In the genomic region with DNA sequence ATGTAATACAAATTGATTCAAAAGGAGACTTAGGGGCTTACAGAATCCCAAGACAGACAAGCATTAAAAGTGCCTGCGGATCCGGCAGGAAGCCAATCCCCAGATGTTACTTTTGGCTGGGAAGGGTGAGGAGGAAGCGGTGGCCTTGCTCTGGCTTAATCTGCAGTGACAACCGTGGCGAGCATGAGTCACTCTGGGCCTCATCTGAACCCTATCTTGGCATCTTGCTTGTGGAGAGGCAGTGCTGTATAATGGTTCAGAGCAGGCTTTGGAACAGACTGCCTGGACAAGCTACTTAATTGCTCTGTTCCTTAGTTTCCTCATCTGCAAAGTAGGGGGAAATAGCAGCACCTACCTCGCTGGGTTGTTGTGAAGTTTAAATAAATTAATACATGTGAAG, we compare ENCODE assay signal across 1 cellular context.
TF ChIP-seq lines count a peak whose summit lies in the region.

No MANE protein-coding gene starts in this region.

TF ChIP-seq in K562, 482 proteins besides CTCF, POLR2A, EP300 and RAD21 (continued from another document and continues in another):
- TF ChIP-seq, protein P1, sequence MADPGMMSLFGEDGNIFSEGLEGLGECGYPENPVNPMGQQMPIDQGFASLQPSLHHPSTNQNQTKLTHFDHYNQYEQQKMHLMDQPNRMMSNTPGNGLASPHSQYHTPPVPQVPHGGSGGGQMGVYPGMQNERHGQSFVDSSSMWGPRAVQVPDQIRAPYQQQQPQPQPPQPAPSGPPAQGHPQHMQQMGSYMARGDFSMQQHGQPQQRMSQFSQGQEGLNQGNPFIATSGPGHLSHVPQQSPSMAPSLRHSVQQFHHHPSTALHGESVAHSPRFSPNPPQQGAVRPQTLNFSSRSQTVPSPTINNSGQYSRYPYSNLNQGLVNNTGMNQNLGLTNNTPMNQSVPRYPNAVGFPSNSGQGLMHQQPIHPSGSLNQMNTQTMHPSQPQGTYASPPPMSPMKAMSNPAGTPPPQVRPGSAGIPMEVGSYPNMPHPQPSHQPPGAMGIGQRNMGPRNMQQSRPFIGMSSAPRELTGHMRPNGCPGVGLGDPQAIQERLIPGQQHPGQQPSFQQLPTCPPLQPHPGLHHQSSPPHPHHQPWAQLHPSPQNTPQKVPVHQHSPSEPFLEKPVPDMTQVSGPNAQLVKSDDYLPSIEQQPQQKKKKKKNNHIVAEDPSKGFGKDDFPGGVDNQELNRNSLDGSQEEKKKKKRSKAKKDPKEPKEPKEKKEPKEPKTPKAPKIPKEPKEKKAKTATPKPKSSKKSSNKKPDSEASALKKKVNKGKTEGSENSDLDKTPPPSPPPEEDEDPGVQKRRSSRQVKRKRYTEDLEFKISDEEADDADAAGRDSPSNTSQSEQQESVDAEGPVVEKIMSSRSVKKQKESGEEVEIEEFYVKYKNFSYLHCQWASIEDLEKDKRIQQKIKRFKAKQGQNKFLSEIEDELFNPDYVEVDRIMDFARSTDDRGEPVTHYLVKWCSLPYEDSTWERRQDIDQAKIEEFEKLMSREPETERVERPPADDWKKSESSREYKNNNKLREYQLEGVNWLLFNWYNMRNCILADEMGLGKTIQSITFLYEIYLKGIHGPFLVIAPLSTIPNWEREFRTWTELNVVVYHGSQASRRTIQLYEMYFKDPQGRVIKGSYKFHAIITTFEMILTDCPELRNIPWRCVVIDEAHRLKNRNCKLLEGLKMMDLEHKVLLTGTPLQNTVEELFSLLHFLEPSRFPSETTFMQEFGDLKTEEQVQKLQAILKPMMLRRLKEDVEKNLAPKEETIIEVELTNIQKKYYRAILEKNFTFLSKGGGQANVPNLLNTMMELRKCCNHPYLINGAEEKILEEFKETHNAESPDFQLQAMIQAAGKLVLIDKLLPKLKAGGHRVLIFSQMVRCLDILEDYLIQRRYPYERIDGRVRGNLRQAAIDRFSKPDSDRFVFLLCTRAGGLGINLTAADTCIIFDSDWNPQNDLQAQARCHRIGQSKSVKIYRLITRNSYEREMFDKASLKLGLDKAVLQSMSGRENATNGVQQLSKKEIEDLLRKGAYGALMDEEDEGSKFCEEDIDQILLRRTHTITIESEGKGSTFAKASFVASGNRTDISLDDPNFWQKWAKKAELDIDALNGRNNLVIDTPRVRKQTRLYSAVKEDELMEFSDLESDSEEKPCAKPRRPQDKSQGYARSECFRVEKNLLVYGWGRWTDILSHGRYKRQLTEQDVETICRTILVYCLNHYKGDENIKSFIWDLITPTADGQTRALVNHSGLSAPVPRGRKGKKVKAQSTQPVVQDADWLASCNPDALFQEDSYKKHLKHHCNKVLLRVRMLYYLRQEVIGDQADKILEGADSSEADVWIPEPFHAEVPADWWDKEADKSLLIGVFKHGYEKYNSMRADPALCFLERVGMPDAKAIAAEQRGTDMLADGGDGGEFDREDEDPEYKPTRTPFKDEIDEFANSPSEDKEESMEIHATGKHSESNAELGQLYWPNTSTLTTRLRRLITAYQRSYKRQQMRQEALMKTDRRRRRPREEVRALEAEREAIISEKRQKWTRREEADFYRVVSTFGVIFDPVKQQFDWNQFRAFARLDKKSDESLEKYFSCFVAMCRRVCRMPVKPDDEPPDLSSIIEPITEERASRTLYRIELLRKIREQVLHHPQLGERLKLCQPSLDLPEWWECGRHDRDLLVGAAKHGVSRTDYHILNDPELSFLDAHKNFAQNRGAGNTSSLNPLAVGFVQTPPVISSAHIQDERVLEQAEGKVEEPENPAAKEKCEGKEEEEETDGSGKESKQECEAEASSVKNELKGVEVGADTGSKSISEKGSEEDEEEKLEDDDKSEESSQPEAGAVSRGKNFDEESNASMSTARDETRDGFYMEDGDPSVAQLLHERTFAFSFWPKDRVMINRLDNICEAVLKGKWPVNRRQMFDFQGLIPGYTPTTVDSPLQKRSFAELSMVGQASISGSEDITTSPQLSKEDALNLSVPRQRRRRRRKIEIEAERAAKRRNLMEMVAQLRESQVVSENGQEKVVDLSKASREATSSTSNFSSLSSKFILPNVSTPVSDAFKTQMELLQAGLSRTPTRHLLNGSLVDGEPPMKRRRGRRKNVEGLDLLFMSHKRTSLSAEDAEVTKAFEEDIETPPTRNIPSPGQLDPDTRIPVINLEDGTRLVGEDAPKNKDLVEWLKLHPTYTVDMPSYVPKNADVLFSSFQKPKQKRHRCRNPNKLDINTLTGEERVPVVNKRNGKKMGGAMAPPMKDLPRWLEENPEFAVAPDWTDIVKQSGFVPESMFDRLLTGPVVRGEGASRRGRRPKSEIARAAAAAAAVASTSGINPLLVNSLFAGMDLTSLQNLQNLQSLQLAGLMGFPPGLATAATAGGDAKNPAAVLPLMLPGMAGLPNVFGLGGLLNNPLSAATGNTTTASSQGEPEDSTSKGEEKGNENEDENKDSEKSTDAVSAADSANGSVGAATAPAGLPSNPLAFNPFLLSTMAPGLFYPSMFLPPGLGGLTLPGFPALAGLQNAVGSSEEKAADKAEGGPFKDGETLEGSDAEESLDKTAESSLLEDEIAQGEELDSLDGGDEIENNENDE (IDR thresholded peaks at IDR 0.05; ENCODE audit: low read depth, low read length): no peak
- TF ChIP-seq CREB1 (IDR thresholded peaks at IDR 0.05): 0 out of 2 replicates have a peak, but pooled peaks have one; percentile 16
- TF ChIP-seq CREB1 (CRISPR knock-in tag; IDR thresholded peaks at IDR 0.05): no peak; the same call in 1 of the 2 replicates
- TF ChIP-seq HNRNPL (IDR thresholded peaks at IDR 0.05; ENCODE audit: low read depth, low read length): no peak
- no peak for TF ChIP-seq XRCC3 (IDR thresholded peaks at IDR 0.05)
- no peak for TF ChIP-seq YBX1 (IDR thresholded peaks at IDR 0.05)
- no peak; a peak in 1 of 4 replicates for TF ChIP-seq ETV6 (IDR thresholded peaks at IDR 0.05; ENCODE audit: borderline replicate concordance in 1 of 2, low read depth in 2 of 2, low read length in 1 of 2)
- TF ChIP-seq ETV6 (CRISPR knock-in tag; IDR thresholded peaks at IDR 0.05; ENCODE audit: borderline replicate concordance): no peak
- no peak for TF ChIP-seq ZNF431 (CRISPR knock-in tag; IDR thresholded peaks at IDR 0.05)
- TF ChIP-seq TARDBP (IDR thresholded peaks at IDR 0.05): no peak
- TF ChIP-seq U2AF1 (optimal IDR thresholded peaks at IDR 0.05; ENCODE audit: low read depth, low read length): no peak
- TF ChIP-seq, protein P2, sequence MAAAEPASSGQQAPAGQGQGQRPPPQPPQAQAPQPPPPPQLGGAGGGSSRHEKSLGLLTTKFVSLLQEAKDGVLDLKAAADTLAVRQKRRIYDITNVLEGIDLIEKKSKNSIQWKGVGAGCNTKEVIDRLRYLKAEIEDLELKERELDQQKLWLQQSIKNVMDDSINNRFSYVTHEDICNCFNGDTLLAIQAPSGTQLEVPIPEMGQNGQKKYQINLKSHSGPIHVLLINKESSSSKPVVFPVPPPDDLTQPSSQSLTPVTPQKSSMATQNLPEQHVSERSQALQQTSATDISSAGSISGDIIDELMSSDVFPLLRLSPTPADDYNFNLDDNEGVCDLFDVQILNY (CRISPR knock-in tag; IDR thresholded peaks at IDR 0.05): no peak
- peak; percentile 51 for TF ChIP-seq CXXC5 (CRISPR knock-in tag; IDR thresholded peaks at IDR 0.05)
- TF ChIP-seq CCAR2 (IDR thresholded peaks at IDR 0.05; ENCODE audit: low read depth, low read length): no peak
- no peak for TF ChIP-seq ZNF586 (CRISPR knock-in tag; conservative IDR thresholded peaks at IDR 0.05)
- TF ChIP-seq, protein P3, sequence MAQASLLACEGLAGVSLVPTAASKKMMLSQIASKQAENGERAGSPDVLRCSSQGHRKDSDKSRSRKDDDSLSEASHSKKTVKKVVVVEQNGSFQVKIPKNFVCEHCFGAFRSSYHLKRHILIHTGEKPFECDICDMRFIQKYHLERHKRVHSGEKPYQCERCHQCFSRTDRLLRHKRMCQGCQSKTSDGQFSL (CRISPR knock-in tag; IDR thresholded peaks at IDR 0.05): no peak
- TF ChIP-seq, protein P3 (tag; IDR thresholded peaks at IDR 0.05): no peak
- TF ChIP-seq CEBPB (tag; IDR thresholded peaks at IDR 0.05): no peak
- TF ChIP-seq ZNF253 (CRISPR knock-in tag; conservative IDR thresholded peaks at IDR 0.05): no peak
- TF ChIP-seq NONO (IDR thresholded peaks at IDR 0.05; ENCODE audit: low read depth in 2 of 2, low read length in 1 of 2): no peak
- TF ChIP-seq ZNF23 (CRISPR knock-in tag; IDR thresholded peaks at IDR 0.05): no peak
- no peak for TF ChIP-seq WHSC1 (IDR thresholded peaks at IDR 0.05; ENCODE audit: low read length)
- no peak for TF ChIP-seq NFATC3 (IDR thresholded peaks at IDR 0.05)
- no peak for TF ChIP-seq RBM34 (IDR thresholded peaks at IDR 0.05; ENCODE audit: borderline replicate concordance, insufficient read depth, low read length)
- peak; percentile 63 for TF ChIP-seq HDAC2 (IDR thresholded peaks at IDR 0.05)
- no peak for TF ChIP-seq ZC3H4 (CRISPR knock-in tag; IDR thresholded peaks at IDR 0.05; ENCODE audit: borderline replicate concordance)
- no peak for TF ChIP-seq ELF2 (CRISPR knock-in tag; IDR thresholded peaks at IDR 0.05)
- no peak for TF ChIP-seq BRD9 (IDR thresholded peaks at IDR 0.05; ENCODE audit: low read depth, partially characterized antibody)
- no peak for TF ChIP-seq C11orf30 (IDR thresholded peaks at IDR 0.05; ENCODE audit: low read depth)
- peak; percentile 79 for TF ChIP-seq CREM (IDR thresholded peaks at IDR 0.05; ENCODE audit: low read depth)
- TF ChIP-seq FOSL1 (tag; conservative IDR thresholded peaks at IDR 0.05): peak; percentile 98
- TF ChIP-seq FOXA3 (CRISPR knock-in tag; conservative IDR thresholded peaks at IDR 0.05 in 1 of 2, IDR thresholded peaks at IDR 0.05 in 1 of 2): no peak
- TF ChIP-seq SIN3B (IDR thresholded peaks at IDR 0.05; ENCODE audit: low read depth): no peak
- TF ChIP-seq, protein P4, sequence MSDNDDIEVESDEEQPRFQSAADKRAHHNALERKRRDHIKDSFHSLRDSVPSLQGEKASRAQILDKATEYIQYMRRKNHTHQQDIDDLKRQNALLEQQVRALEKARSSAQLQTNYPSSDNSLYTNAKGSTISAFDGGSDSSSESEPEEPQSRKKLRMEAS (CRISPR knock-in tag; IDR thresholded peaks at IDR 0.05): no peak
- no peak for TF ChIP-seq ARID2 (IDR thresholded peaks at IDR 0.05)
- TF ChIP-seq ZNF780A (CRISPR knock-in tag; IDR thresholded peaks at IDR 0.05): no peak
- no peak for TF ChIP-seq RFX1 (IDR thresholded peaks at IDR 0.05)
- TF ChIP-seq ZNF507 (tag; conservative IDR thresholded peaks at IDR 0.05): no peak
- TF ChIP-seq POLR2B (IDR thresholded peaks at IDR 0.05; ENCODE audit: low read depth, partially characterized antibody): no peak
- TF ChIP-seq, protein P5, sequence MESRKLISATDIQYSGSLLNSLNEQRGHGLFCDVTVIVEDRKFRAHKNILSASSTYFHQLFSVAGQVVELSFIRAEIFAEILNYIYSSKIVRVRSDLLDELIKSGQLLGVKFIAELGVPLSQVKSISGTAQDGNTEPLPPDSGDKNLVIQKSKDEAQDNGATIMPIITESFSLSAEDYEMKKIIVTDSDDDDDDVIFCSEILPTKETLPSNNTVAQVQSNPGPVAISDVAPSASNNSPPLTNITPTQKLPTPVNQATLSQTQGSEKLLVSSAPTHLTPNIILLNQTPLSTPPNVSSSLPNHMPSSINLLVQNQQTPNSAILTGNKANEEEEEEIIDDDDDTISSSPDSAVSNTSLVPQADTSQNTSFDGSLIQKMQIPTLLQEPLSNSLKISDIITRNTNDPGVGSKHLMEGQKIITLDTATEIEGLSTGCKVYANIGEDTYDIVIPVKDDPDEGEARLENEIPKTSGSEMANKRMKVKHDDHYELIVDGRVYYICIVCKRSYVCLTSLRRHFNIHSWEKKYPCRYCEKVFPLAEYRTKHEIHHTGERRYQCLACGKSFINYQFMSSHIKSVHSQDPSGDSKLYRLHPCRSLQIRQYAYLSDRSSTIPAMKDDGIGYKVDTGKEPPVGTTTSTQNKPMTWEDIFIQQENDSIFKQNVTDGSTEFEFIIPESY (CRISPR knock-in tag; IDR thresholded peaks at IDR 0.05): peak; percentile 55; the same call in 1 of the 2 replicates
- TF ChIP-seq, protein P6, sequence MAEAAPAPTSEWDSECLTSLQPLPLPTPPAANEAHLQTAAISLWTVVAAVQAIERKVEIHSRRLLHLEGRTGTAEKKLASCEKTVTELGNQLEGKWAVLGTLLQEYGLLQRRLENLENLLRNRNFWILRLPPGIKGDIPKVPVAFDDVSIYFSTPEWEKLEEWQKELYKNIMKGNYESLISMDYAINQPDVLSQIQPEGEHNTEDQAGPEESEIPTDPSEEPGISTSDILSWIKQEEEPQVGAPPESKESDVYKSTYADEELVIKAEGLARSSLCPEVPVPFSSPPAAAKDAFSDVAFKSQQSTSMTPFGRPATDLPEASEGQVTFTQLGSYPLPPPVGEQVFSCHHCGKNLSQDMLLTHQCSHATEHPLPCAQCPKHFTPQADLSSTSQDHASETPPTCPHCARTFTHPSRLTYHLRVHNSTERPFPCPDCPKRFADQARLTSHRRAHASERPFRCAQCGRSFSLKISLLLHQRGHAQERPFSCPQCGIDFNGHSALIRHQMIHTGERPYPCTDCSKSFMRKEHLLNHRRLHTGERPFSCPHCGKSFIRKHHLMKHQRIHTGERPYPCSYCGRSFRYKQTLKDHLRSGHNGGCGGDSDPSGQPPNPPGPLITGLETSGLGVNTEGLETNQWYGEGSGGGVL (CRISPR knock-in tag; IDR thresholded peaks at IDR 0.05): no peak
- TF ChIP-seq SETDB1 (IDR thresholded peaks at IDR 0.05; ENCODE audit: low read length): no peak
- TF ChIP-seq, protein P7, sequence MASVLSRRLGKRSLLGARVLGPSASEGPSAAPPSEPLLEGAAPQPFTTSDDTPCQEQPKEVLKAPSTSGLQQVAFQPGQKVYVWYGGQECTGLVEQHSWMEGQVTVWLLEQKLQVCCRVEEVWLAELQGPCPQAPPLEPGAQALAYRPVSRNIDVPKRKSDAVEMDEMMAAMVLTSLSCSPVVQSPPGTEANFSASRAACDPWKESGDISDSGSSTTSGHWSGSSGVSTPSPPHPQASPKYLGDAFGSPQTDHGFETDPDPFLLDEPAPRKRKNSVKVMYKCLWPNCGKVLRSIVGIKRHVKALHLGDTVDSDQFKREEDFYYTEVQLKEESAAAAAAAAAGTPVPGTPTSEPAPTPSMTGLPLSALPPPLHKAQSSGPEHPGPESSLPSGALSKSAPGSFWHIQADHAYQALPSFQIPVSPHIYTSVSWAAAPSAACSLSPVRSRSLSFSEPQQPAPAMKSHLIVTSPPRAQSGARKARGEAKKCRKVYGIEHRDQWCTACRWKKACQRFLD (CRISPR knock-in tag; IDR thresholded peaks at IDR 0.05): 0 out of 2 replicates have a peak, but pooled peaks have one; percentile 14
- no peak for TF ChIP-seq NR2C2 (CRISPR knock-in tag; IDR thresholded peaks at IDR 0.05)
- no peak for TF ChIP-seq NR2C2 (tag; IDR thresholded peaks at IDR 0.05)
- TF ChIP-seq KLF1 (tag; IDR thresholded peaks at IDR 0.05): no peak
- TF ChIP-seq, protein P8, sequence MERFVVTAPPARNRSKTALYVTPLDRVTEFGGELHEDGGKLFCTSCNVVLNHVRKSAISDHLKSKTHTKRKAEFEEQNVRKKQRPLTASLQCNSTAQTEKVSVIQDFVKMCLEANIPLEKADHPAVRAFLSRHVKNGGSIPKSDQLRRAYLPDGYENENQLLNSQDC (CRISPR knock-in tag; IDR thresholded peaks at IDR 0.05): no peak
